8 cellular contexts compared by ENCODE assay signal in genomic region chr18:24019641-24020331, GRCh38. TPM values are rescaled to one million over a fixed set of nuclear protein-coding genes. Genes with fewer than 3 reads are reported as not detected.
DNase-seq lines count a peak whose midpoint lies in the region; ATAC-seq and TF ChIP-seq lines count a peak whose summit lies in the region.

No MANE protein-coding gene starts in this region.

- H3K4me3 Mint-ChIP-seq in T-cell: peak overlapping the region; percentile 94 to 99 (median 98)
- no peak overlapping the region for H3K4me3 Mint-ChIP-seq in endothelial cell (ENCODE audit: unreplicated experiment)

- peaks cover 47% of the 10 kb centered on the region for H3K36me3 Mint-ChIP-seq in T-cell
- no peaks in the 10 kb centered on the region for H3K36me3 Mint-ChIP-seq in endothelial cell (ENCODE audit: low read depth, unreplicated experiment)

- DNase-seq in T-cell (peak in 24 of 34 experiments; percentile 18 to 59 (median 37)), germinal center (ENCODE audit: low spot score) (peak; percentile 49), endothelial cell (ENCODE audit: low spot score) (no peak), DMS 273 (lab: John Stamatoyannopoulos, UW; ENCODE audit: unreplicated experiment) (no peak), head of caudate nucleus (no peak), A172 (ENCODE audit: low spot score) (no peak)

- ATAC-seq in GM18909 (IDR thresholded peaks at IDR 0.05; ENCODE audit: poor library complexity, unreplicated experiment): peak; percentile 86
- peak; percentile 78 for ATAC-seq in HG02970 (IDR thresholded peaks at IDR 0.05; ENCODE audit: low FRiP score, unreplicated experiment)
- peak; percentile 75 to 80 (median 78) for ATAC-seq in T-cell (replicated peaks in 1 of 4)

- no peak for TF ChIP-seq CTCF in endothelial cell (IDR thresholded peaks at IDR 0.05; ENCODE audit: unreplicated experiment)

- intact Hi-C loops in head of caudate nucleus (cut with DNase I): no loop called here

- peak overlapping the region; percentile 89 to 92 for H3K27ac Mint-ChIP-seq in T-cell
- no peak overlapping the region for H3K27ac Mint-ChIP-seq in endothelial cell (ENCODE audit: unreplicated experiment)

- H3K4me1 Mint-ChIP-seq in T-cell (peaks cover 86 to 96% (median 92%) of the 10 kb centered on the region in 3 donors), endothelial cell (ENCODE audit: unreplicated experiment) (peaks cover 23% of the 10 kb centered on the region)

- POLR2A ChIA-PET in T-cell (lab: Charles Lee): no interaction called here

- H3K27me3 Mint-ChIP-seq in T-cell: no peaks in the 10 kb centered on the region
- peaks cover 5% of the 10 kb centered on the region for H3K27me3 Mint-ChIP-seq in endothelial cell (ENCODE audit: unreplicated experiment)

- H3K9me3 Mint-ChIP-seq in T-cell: no peaks in the 10 kb centered on the region
- H3K9me3 Mint-ChIP-seq in endothelial cell (ENCODE audit: unreplicated experiment): no peaks in the 10 kb centered on the region

- CTCF ChIA-PET in T-cell (lab: Charles Lee): no interaction called here

RNA-seq across cellular contexts. Expression of gene TTC39C, which starts 5.2 kb away (rescaled TPM):
- total RNA-seq in T-cell: 100 to 1,000 TPM; 123 to 151 (median 136) TPM
- total RNA-seq in endothelial cell (ENCODE audit: unreplicated experiment): 14.3 TPM
- total RNA-seq in A172 (2014; rRNA removed; shearing (Covaris generic)): 17.8 and 21.8 TPM in 2 replicates

Comparison
In these comparisons a context has a peak if more than half of its experiments do, and no peak if none do; other contexts are left out.
1. DNase-seq: peak in T-cell (24 of 34) and germinal center (single experiment); none in endothelial cell (single experiment), DMS 273 (single experiment), head of caudate nucleus (0 of 42) and A172 (single experiment).
2. Peak in every context shown above with its lines, with median percentiles within 50 percentile points of each other: ATAC-seq.